Comparison of ENCODE assay signal across 8 cellular contexts in the genomic region with DNA sequence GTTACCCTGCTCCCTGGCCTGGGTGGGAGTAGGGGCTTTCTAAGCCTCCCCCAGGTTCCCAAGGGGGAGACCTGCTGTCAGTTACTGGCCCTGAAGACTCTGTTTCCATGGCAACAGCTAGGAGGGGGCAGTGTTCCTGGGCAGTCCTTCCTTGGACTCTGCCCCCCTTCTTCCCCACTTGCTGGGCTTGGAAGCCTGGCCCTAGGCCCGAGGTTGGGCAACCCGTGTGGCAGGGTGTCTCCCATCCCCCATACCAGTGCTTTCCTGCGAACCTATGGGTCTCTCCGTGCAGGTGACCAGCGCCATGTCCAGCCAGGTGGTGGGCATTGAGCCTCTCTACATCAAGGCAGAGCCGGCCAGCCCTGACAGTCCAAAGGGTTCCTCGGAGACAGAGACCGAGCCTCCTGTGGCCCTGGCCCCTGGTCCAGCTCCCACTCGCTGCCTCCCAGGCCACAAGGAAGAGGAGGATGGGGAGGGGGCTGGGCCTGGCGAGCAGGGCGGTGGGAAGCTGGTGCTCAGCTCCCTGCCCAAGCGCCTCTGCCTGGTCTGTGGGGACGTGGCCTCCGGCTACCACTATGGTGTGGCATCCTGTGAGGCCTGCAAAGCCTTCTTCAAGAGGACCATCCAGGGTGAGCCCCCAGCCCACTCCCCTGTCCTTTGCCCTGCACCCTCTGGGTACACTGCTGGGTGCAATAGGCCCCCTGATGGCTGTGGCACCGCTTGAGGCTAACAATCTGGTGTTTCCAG. TPM values are rescaled to one million over a fixed set of nuclear protein-coding genes. Genes with fewer than 3 reads are reported as not detected.
DNase-seq lines count a peak whose midpoint lies in the region; ATAC-seq and TF ChIP-seq lines count a peak whose summit lies in the region.

No MANE protein-coding gene starts in this region.

- H3K9ac ChIP-seq in rectal smooth muscle tissue (ENCODE audit: low read length), result no peak overlapping the region

- H3K4me1 ChIP-seq in SJSA1 (replicated peaks) (peaks cover 18% of the 10 kb centered on the region), gastroesophageal sphincter (peaks cover 0 to 43% (median 16%) of the 10 kb centered on the region in 3 donors), rectal smooth muscle tissue (ENCODE audit: control insufficient read depth, insufficient read depth, low read length) (peaks cover 6% of the 10 kb centered on the region)

- H3K27me3 ChIP-seq in SJSA1 (replicated peaks) (no peaks in the 10 kb centered on the region), gastroesophageal sphincter (peaks cover 14% of the 10 kb centered on the region), rectal smooth muscle tissue (ENCODE audit: control insufficient read depth, insufficient read depth, low read length) (no peaks in the 10 kb centered on the region)

- TF ChIP-seq CTCF in GM12864 (IDR thresholded peaks at IDR 0.05; ENCODE audit: low read depth, low read length, missing control alignments) (no peak), gastroesophageal sphincter (IDR thresholded peaks at IDR 0.05) (no peak)

- no peak for TF ChIP-seq EP300 in gastroesophageal sphincter (IDR thresholded peaks at IDR 0.05)

- DNase-seq in GM12864 (ENCODE audit: low read depth) (no peak), SJSA1 (ENCODE audit: low read depth in 1 of 2, low spot score in 2 of 2) (no peak)

- H3K9me3 ChIP-seq in SJSA1 (replicated peaks), result no peaks in the 10 kb centered on the region
- H3K9me3 ChIP-seq in gastroesophageal sphincter, result no peaks in the 10 kb centered on the region

- H3K36me3 ChIP-seq in SJSA1 (peaks cover 11% of the 10 kb centered on the region; the same call in 1 of the 2 replicates), gastroesophageal sphincter (peaks cover 0 to 7% of the 10 kb centered on the region in 2 donors), rectal smooth muscle tissue (ENCODE audit: control insufficient read depth, insufficient read depth, low read length) (no peaks in the 10 kb centered on the region)

- TF ChIP-seq POLR2A in gastroesophageal sphincter (IDR thresholded peaks at IDR 0.05), result no peak

- no peak for ATAC-seq in gastroesophageal sphincter
- ATAC-seq in HG02763 (IDR thresholded peaks at IDR 0.05; ENCODE audit: unreplicated experiment), result no peak
- ATAC-seq in HG03175 (IDR thresholded peaks at IDR 0.05; ENCODE audit: unreplicated experiment), result no peak
- no peak for ATAC-seq in HG02759 (IDR thresholded peaks at IDR 0.05; ENCODE audit: unreplicated experiment)
- no peak for ATAC-seq in HG02973 (IDR thresholded peaks at IDR 0.05; ENCODE audit: unreplicated experiment)

- no CpG with 5 or more reads among the region's 15 CpGs for WGBS in gastroesophageal sphincter (ENCODE audit: low coverage in 1 of 2), 2 donors

- H3K27ac ChIP-seq in SJSA1 (no peak overlapping the region), gastroesophageal sphincter (peak overlapping the region in 3 of 4 donors; percentile 88 to 96 (median 96)), rectal smooth muscle tissue (ENCODE audit: low read depth, low read length) (no peak overlapping the region)

- H3K4me3 ChIP-seq in GM12864 (ENCODE audit: low read depth, low read length) (peak overlapping the region; percentile 78), SJSA1 (peak overlapping the region; percentile 60), gastroesophageal sphincter (peak overlapping the region in 1 of 2 donors; percentile 85), rectal smooth muscle tissue (ENCODE audit: low read length) (peak overlapping the region; percentile 86)

RNA-seq across cellular contexts. Expression of a gene that starts 1.7 kb away (rescaled TPM):
- total RNA-seq in SJSA1 (2014; rRNA removed; shearing (Covaris generic)), result 50.7 and 51.1 TPM in 2 replicates
- 10 to 100 TPM; 39.8 to 77.1 (median 71.2) TPM for total RNA-seq in gastroesophageal sphincter

RNA-seq across cellular contexts. Expression of a gene that starts 6.9 kb away (rescaled TPM):
- not detected in 2 replicates for total RNA-seq in SJSA1 (2014; rRNA removed; shearing (Covaris generic))
- total RNA-seq in gastroesophageal sphincter, result not detected

RNA-seq across cellular contexts. Expression of a gene that starts 10.3 kb away (rescaled TPM):
- total RNA-seq in SJSA1 (2014; rRNA removed; shearing (Covaris generic)), result 506 and 974 TPM in 2 replicates
- 100 to 1,000 TPM; 180 to 267 (median 218) TPM for total RNA-seq in gastroesophageal sphincter

RNA-seq across cellular contexts. Expression of a gene that starts 10.9 kb away (rescaled TPM):
- 205 and 232 TPM in 2 replicates for total RNA-seq in SJSA1 (2014; rRNA removed; shearing (Covaris generic))
- 100 to 1,000 TPM; 179 to 260 (median 181) TPM for total RNA-seq in gastroesophageal sphincter

RNA-seq across cellular contexts. Expression of a gene that starts 15.9 kb away (rescaled TPM):
- 0.31 TPM in 1 of 2 replicates, not detected in the other for total RNA-seq in SJSA1 (2014; rRNA removed; shearing (Covaris generic))
- under 1 TPM in 1 of 4 donors, not detected in 3; 0.31 TPM for total RNA-seq in gastroesophageal sphincter

Comparison
In these comparisons a context has a peak if more than half of its experiments do, and no peak if none do; other contexts are left out.
1. H3K27ac ChIP-seq: peak in gastroesophageal sphincter (3 of 4); none in SJSA1 (single experiment) and rectal smooth muscle tissue (single experiment).